Comparison of ENCODE assay signal across 27 cellular contexts in the genomic region with DNA sequence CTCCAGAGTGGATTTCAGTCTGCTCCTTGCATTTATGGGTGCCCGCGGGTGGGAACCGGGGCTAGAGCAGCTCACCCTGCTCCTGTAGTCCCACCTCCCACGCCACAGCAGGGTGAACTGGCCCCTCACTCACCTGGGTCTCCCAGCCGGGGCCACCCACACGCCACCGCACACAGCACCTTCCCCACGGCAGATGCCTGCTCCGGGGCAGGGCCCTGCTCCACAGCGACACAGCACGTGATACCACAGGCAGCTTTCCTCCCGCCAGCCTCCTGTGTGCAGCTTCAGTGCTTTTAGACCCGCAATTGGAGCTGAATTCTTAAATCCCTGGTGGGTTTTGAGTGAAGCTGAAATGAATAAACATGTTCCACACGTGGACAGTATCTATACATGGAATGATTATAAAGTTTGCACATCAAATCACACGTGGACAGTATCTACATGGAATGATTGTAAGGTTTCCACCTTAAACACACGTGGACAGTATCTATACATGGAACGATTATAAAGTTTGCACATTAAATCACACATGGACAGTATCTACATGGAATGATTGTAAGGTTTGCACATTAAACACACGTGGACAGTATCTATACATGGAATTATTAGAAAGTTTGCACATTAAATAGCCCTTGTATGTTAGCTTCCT.
DNase-seq lines count a peak whose midpoint lies in the region; ATAC-seq, FAIRE-seq and TF ChIP-seq lines count a peak whose summit lies in the region.
"Had no signal": no experiment of that assay in that cellular context is flagged by ENCODE, and none has a peak within 500 bp of the region (broad histone marks: within the 10 kb centered on the region; RNA-seq: fewer than 3 reads in every experiment).

No MANE protein-coding gene starts in this region.

- peaks cover 3% of the 10 kb centered on the region for H3K36me3 Mint-ChIP-seq in activated naive CD8-positive, alpha-beta T cell
- peaks cover 4% of the 10 kb centered on the region for H3K36me3 Mint-ChIP-seq in activated naive CD8-positive, alpha-beta T cell treated with anti-CD3 and anti-CD28 coated beads, Interleukin-2, amount 50 U/mL, for 24 hours (ENCODE audit: low read depth)

- no peak for TF ChIP-seq EP300 in esophagus muscularis mucosa (IDR thresholded peaks at IDR 0.05)

- FAIRE-seq in HTR-8/SVneo (lab: Jason Lieb, UNC), result peak; percentile 31
- FAIRE-seq: D721Med, GM12892, RCC 7860 had no signal

- no peak for TF ChIP-seq CTCF in esophagus muscularis mucosa (IDR thresholded peaks at IDR 0.05)

- H3K4me1 Mint-ChIP-seq in activated naive CD8-positive, alpha-beta T cell (ENCODE audit: low read depth), result peaks cover 84% of the 10 kb centered on the region
- H3K4me1 Mint-ChIP-seq in activated naive CD8-positive, alpha-beta T cell treated with anti-CD3 and anti-CD28 coated beads, Interleukin-2, amount 50 U/mL, for 24 hours, result peaks cover 71% of the 10 kb centered on the region

- ATAC-seq in activated naive CD8-positive, alpha-beta T cell treated with anti-CD3 and anti-CD28 coated beads, Interleukin-2, amount 50 U/mL, for 24 hours, result no peak
- no peak for ATAC-seq in GM18517 (IDR thresholded peaks at IDR 0.05; ENCODE audit: unreplicated experiment)
- ATAC-seq: activated CD8-positive, alpha-beta T cell treated with anti-CD3 and anti-CD28 coated beads for 36 hours had no signal

- intact Hi-C loops in esophagus muscularis mucosa (cut with DNase I), result no loop called here

- no peak overlapping the region for H3K9ac ChIP-seq in rectal smooth muscle tissue (ENCODE audit: low read length)
- H3K9ac ChIP-seq: parathyroid adenoma had no signal

- TF ChIP-seq POLR2A in esophagus muscularis mucosa (IDR thresholded peaks at IDR 0.05; ENCODE audit: low read depth), result no peak

- H3K4me3 Mint-ChIP-seq in activated naive CD8-positive, alpha-beta T cell, result peak overlapping the region; percentile 48
- H3K4me3 Mint-ChIP-seq in activated naive CD8-positive, alpha-beta T cell treated with anti-CD3 and anti-CD28 coated beads, Interleukin-2, amount 50 U/mL, for 24 hours, result no peak overlapping the region
- H3K4me3 Mint-ChIP-seq: activated CD8-positive, alpha-beta T cell treated with anti-CD3 and anti-CD28 coated beads for 36 hours; IgD-negative memory B cell; neural crest cell had no signal

- no peaks in the 10 kb centered on the region for H3K9me3 Mint-ChIP-seq in activated naive CD8-positive, alpha-beta T cell (ENCODE audit: low read depth)
- peaks cover 5% of the 10 kb centered on the region for H3K9me3 Mint-ChIP-seq in activated naive CD8-positive, alpha-beta T cell treated with anti-CD3 and anti-CD28 coated beads, Interleukin-2, amount 50 U/mL, for 24 hours
- H3K9me3 Mint-ChIP-seq: activated CD8-positive, alpha-beta T cell treated with anti-CD3 and anti-CD28 coated beads for 36 hours; neural crest cell had no signal

- H3K27ac ChIP-seq in rectal smooth muscle tissue (ENCODE audit: low read depth, low read length) (peak overlapping the region; percentile 12), esophagus muscularis mucosa (replicated peaks in 1 of 4) (peak overlapping the region in 2 of 4 donors; percentile 40 to 55)
- H3K27ac ChIP-seq: brain microvascular endothelial cell, C4-2B, colonic mucosa, epithelial cell of prostate, parathyroid adenoma, SK-N-MC had no signal

- DNase-seq in activated naive CD8-positive, alpha-beta T cell treated with anti-CD3 and anti-CD28 coated beads, Interleukin-2, amount 50 U/mL, for 24 hours, result no peak
- DNase-seq in HTR-8/SVneo (ENCODE audit: insufficient read length, low spot score), result no peak
- peak; percentile 34 to 48 for DNase-seq in cerebellar nuclear complex (lab: John Stamatoyannopoulos, UW)
- DNase-seq in globus pallidus (ENCODE audit: low spot score), result no peak
- no peak for DNase-seq in esophagus muscularis mucosa (ENCODE audit: extremely low spot score)
- DNase-seq: activated CD8-positive, alpha-beta T cell treated with anti-CD3 and anti-CD28 coated beads for 36 hours; brain microvascular endothelial cell; colonic mucosa; effector CD8-positive, alpha-beta T cell; GOT3; kidney glomerular epithelial cell; NCI-H1105 treated with DMSO at 0.1 percent for 48 hours; NCI-H1930 had no signal

- no peaks in the 10 kb centered on the region for H3K27me3 ChIP-seq in rectal smooth muscle tissue (ENCODE audit: control insufficient read depth, insufficient read depth, low read length)
- peaks cover 0 to 15% (median 2%) of the 10 kb centered on the region in 4 donors for H3K27me3 ChIP-seq in esophagus muscularis mucosa
- H3K27me3 ChIP-seq: adrenal gland, brain microvascular endothelial cell, colonic mucosa, heart left ventricle had no signal

- H3K9me3 ChIP-seq in esophagus muscularis mucosa, result no peaks in the 10 kb centered on the region
- H3K9me3 ChIP-seq: adrenal gland, colonic mucosa, heart left ventricle had no signal

- H3K36me3 ChIP-seq in rectal smooth muscle tissue (ENCODE audit: control insufficient read depth, insufficient read depth, low read length) (no peaks in the 10 kb centered on the region), esophagus muscularis mucosa (no peaks in the 10 kb centered on the region)
- H3K36me3 ChIP-seq: adrenal gland, brain microvascular endothelial cell, colonic mucosa, heart left ventricle had no signal

- H3K4me3 ChIP-seq in rectal smooth muscle tissue (ENCODE audit: low read length) (no peak overlapping the region), esophagus muscularis mucosa (no peak overlapping the region)
- H3K4me3 ChIP-seq: adrenal gland, colonic mucosa, heart left ventricle, SK-N-MC had no signal

- H3K4me1 ChIP-seq in rectal smooth muscle tissue (ENCODE audit: control insufficient read depth, insufficient read depth, low read length), result no peaks in the 10 kb centered on the region
- peaks cover 25 to 42% (median 29%) of the 10 kb centered on the region in 4 donors for H3K4me1 ChIP-seq in esophagus muscularis mucosa
- H3K4me1 ChIP-seq: colonic mucosa, parathyroid adenoma had no signal

- no peak overlapping the region for H3K27ac Mint-ChIP-seq in activated naive CD8-positive, alpha-beta T cell
- no peak overlapping the region for H3K27ac Mint-ChIP-seq in activated naive CD8-positive, alpha-beta T cell treated with anti-CD3 and anti-CD28 coated beads, Interleukin-2, amount 50 U/mL, for 24 hours
- H3K27ac Mint-ChIP-seq: activated CD8-positive, alpha-beta T cell treated with anti-CD3 and anti-CD28 coated beads for 36 hours had no signal

- 88% methylated on average over 18 of the region's 18 CpGs for WGBS in esophagus muscularis mucosa

- no peaks in the 10 kb centered on the region for H3K27me3 Mint-ChIP-seq in activated naive CD8-positive, alpha-beta T cell
- peaks cover 14% of the 10 kb centered on the region for H3K27me3 Mint-ChIP-seq in activated naive CD8-positive, alpha-beta T cell treated with anti-CD3 and anti-CD28 coated beads, Interleukin-2, amount 50 U/mL, for 24 hours

Comparison
In these comparisons a context has a peak if more than half of its experiments do, and no peak if none do; other contexts are left out.
1. DNase-seq: peak in cerebellar nuclear complex (2 of 2); none in activated naive CD8-positive, alpha-beta T cell treated with anti-CD3 and anti-CD28 coated beads, Interleukin-2, amount 50 U/mL, for 24 hours (single experiment), HTR-8/SVneo (single experiment), globus pallidus (single experiment) and esophagus muscularis mucosa (single experiment).